22 cellular contexts compared by ENCODE assay signal in the genomic region with DNA sequence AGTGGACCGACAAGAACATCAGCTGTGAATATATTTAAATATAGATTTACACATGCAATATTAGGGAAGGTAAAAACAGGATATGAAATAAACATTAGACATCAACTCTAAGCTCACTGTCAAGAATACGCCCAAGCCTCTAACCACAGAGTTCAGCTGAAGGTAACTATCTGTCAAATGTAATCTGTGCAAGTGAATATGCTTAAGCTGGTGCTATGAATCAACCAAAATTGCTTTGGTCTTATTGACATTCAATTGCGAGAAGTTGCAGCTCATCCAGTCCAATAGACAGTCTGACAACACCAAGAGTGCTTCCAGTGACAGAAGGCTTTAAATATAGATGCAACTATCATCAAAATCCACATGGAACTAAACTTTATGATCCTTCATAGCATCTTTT. TPM values are rescaled to one million over a fixed set of nuclear protein-coding genes. Genes with fewer than 3 reads are reported as not detected.
"Had no signal": no experiment of that assay in that cellular context is flagged by ENCODE, and none has a peak within 500 bp of the region (broad histone marks: within the 10 kb centered on the region; RNA-seq: fewer than 3 reads in every experiment).

No MANE protein-coding gene starts in this region.

- ATAC-seq: activated T-cell treated with anti-CD3 and anti-CD28 coated beads, Interleukin-2, amount 50 U/mL, for 4 hours had no signal

- H3K36me3 Mint-ChIP-seq: activated CD4-positive, alpha-beta memory T cell treated with anti-CD3 and anti-CD28 coated beads for 36 hours; activated naive CD8-positive, alpha-beta T cell had no signal

- H3K4me2 ChIP-seq: PC-9 had no signal

- H3K36me3 ChIP-seq: brain microvascular endothelial cell, cardiac muscle cell had no signal

- H3K27ac Mint-ChIP-seq: activated CD4-positive, alpha-beta memory T cell treated with anti-CD3 and anti-CD28 coated beads for 36 hours; activated CD4-positive, alpha-beta T cell treated with anti-CD3 and anti-CD28 coated beads, Interleukin-2, amount 10 ng/mL, durations not matched to agents 7 days and 5 days; activated naive CD4-positive, alpha-beta T cell treated with anti-CD3 and anti-CD28 coated beads for 36 hours; activated naive CD8-positive, alpha-beta T cell had no signal

- DNase-seq: activated CD4-positive, alpha-beta memory T cell treated with anti-CD3 and anti-CD28 coated beads for 36 hours; activated CD4-positive, alpha-beta T cell treated with anti-CD3 and anti-CD28 coated beads, Interleukin-2, amount 10 ng/mL, durations not matched to agents 7 days and 5 days; activated CD4-positive, CD25-positive, alpha-beta regulatory T cell; activated CD8-positive, alpha-beta memory T cell treated with anti-CD3 and anti-CD28 coated beads for 24 hours; activated gamma-delta T cell; activated naive CD4-positive, alpha-beta T cell treated with anti-CD3 and anti-CD28 coated beads for 36 hours; activated T-cell treated with anti-CD3 and anti-CD28 coated beads, Interleukin-2, amount 50 U/mL, for 4 hours; brain microvascular endothelial cell; NCI-H1092 treated with DMSO at 0.1 percent for 48 hours; NCI-H1436; NCI-H1694 treated with DMSO at 0.1 percent for 48 hours; NCI-H2029 treated with DMSO at 0.1 percent for 48 hours; NCI-H510A treated with DMSO at 0.1 percent for 48 hours; NCI-H69; PC-9; SIG-M5; T-helper 1 cell had no signal

- H3K9me3 Mint-ChIP-seq: activated CD4-positive, alpha-beta T cell treated with anti-CD3 and anti-CD28 coated beads, Interleukin-2, amount 10 ng/mL, durations not matched to agents 7 days and 5 days had no signal

- H3K27ac ChIP-seq: brain microvascular endothelial cell, cardiac muscle cell, PC-9, VCaP had no signal

- H2AFZ ChIP-seq: PC-9 had no signal

- H3K4me3 Mint-ChIP-seq: activated CD4-positive, alpha-beta memory T cell treated with anti-CD3 and anti-CD28 coated beads for 36 hours; activated CD4-positive, alpha-beta T cell treated with anti-CD3 and anti-CD28 coated beads, Interleukin-2, amount 10 ng/mL, durations not matched to agents 7 days and 5 days; activated naive CD4-positive, alpha-beta T cell treated with anti-CD3 and anti-CD28 coated beads for 36 hours; activated naive CD8-positive, alpha-beta T cell; activated T-cell treated with anti-CD3 and anti-CD28 coated beads, Interleukin-2, amount 50 U/mL, for 4 hours had no signal

- H3K4me3 ChIP-seq: cardiac muscle cell, PC-9 had no signal

- H3K27me3 ChIP-seq: brain microvascular endothelial cell, cardiac muscle cell had no signal

- H3K4me1 Mint-ChIP-seq: activated CD4-positive, alpha-beta T cell treated with anti-CD3 and anti-CD28 coated beads, Interleukin-2, amount 10 ng/mL, durations not matched to agents 7 days and 5 days had no signal

- H3K27me3 Mint-ChIP-seq: activated CD4-positive, alpha-beta memory T cell treated with anti-CD3 and anti-CD28 coated beads for 36 hours; activated CD4-positive, alpha-beta T cell treated with anti-CD3 and anti-CD28 coated beads, Interleukin-2, amount 10 ng/mL, durations not matched to agents 7 days and 5 days; activated naive CD8-positive, alpha-beta T cell had no signal

RNA-seq across cellular contexts. Expression of a gene that starts 32.3 kb away (rescaled TPM):
- total RNA-seq: activated CD4-positive, alpha-beta memory T cell treated with anti-CD3 and anti-CD28 coated beads for 36 hours; activated CD4-positive, alpha-beta T cell treated with anti-CD3 and anti-CD28 coated beads, Interleukin-2, amount 10 ng/mL, durations not matched to agents 7 days and 5 days; activated naive CD4-positive, alpha-beta T cell treated with anti-CD3 and anti-CD28 coated beads for 36 hours; activated T-cell treated with anti-CD3 and anti-CD28 coated beads, Interleukin-2, amount 50 U/mL, for 4 hours; MCF 10A; PC-9; T-helper 2 cell treated with Interferon-gamma antibody and Interleukin-4, amounts not matched to agents 100 ng/mL and 5 ng/mL, for 36 hours had no signal
